ENCODE assay signal across 19 cellular contexts in genomic region chr2:54677476-54678265, GRCh38. TPM values are rescaled to one million over a fixed set of nuclear protein-coding genes. Genes with fewer than 3 reads are reported as not detected.
A peak's percentile ranks its signal among the peaks of the same experiment; 100 is the strongest.
DNase-seq lines count a peak whose midpoint lies in the region; ATAC-seq and TF ChIP-seq lines count a peak whose summit lies in the region.
"Had no signal": no experiment of that assay in that cellular context is flagged by ENCODE, and none has a peak within 500 bp of the region (broad histone marks: within the 10 kb centered on the region; RNA-seq: fewer than 3 reads in every experiment).

No MANE protein-coding gene starts in this region.

- no peak overlapping the region for H2BK120ac ChIP-seq in trophoblast cell (ENCODE audit: insufficient read depth, low read length, poor library complexity)

- H3K23ac ChIP-seq in trophoblast cell (ENCODE audit: low read length) = no peak overlapping the region

- no peak overlapping the region for H3K4me3 ChIP-seq in Caco-2 (ENCODE audit: low read depth, low read length)
- H3K4me3 ChIP-seq in HCT116 (replicated peaks in 1 of 2; ENCODE audit: low read depth in 1 of 2, low read length in 2 of 2) = no peak overlapping the region
- peak overlapping the region; percentile 37 for H3K4me3 ChIP-seq in trophoblast cell (ENCODE audit: low read depth, low read length)
- H3K4me3 ChIP-seq in lower leg skin (ENCODE audit: low read depth, poor library complexity, severe bottlenecking) = no peak overlapping the region
- H3K4me3 ChIP-seq: MG63, Peyer's patch had no signal

- no peak overlapping the region for H2AK5ac ChIP-seq in trophoblast cell (ENCODE audit: low read length)

- no peak overlapping the region for H4K12ac ChIP-seq in trophoblast cell (ENCODE audit: low read depth, low read length)

- H3K27ac ChIP-seq in HCT116 (ENCODE audit: low read depth, low read length) = no peak overlapping the region
- H3K27ac ChIP-seq in trophoblast cell (ENCODE audit: low read depth, low read length) = no peak overlapping the region
- H3K27ac ChIP-seq: Peyer's patch had no signal

- peaks cover 72% of the 10 kb centered on the region for H3K36me3 Mint-ChIP-seq in Caco-2 (ENCODE audit: insufficient read depth, unreplicated experiment)
- H3K36me3 Mint-ChIP-seq in stimulated activated effector memory CD8-positive, alpha-beta T cell treated with anti-CD3 and anti-CD28 coated beads, Interleukin-12 subunit alpha, Interleukin-12 subunit beta, amount 100 ng/mL, for 72 hours = peaks cover 8% of the 10 kb centered on the region

- H3K27me3 ChIP-seq in Caco-2 (replicated peaks; ENCODE audit: control insufficient read depth, insufficient read depth, low read length) (no peaks in the 10 kb centered on the region), HCT116 (ENCODE audit: insufficient read depth, low read length) (no peaks in the 10 kb centered on the region), trophoblast cell (ENCODE audit: insufficient read depth, low read length) (no peaks in the 10 kb centered on the region)
- H3K27me3 ChIP-seq: MG63, Peyer's patch had no signal

- no CpG with 5 or more reads among the region's 6 CpGs for WGBS in trophoblast cell (ENCODE audit: extremely low coverage, insufficient coverage, insufficient read length)
- 87 to 90% methylated on average over 6 of the region's 6 CpGs for WGBS in lower leg skin, 2 donors

- no peak overlapping the region for H3K14ac ChIP-seq in trophoblast cell (ENCODE audit: low read length)

- H2BK5ac ChIP-seq in trophoblast cell (ENCODE audit: low read depth, low read length, poor library complexity) = no peak overlapping the region

- no peak for TF ChIP-seq POLR2A in HCT116 (IDR thresholded peaks at IDR 0.05; ENCODE audit: borderline replicate concordance, extremely low read depth, insufficient read depth, insufficient read length)
- no peak for TF ChIP-seq POLR2A in lower leg skin (IDR thresholded peaks at IDR 0.05)

- no peaks in the 10 kb centered on the region for H4K20me1 ChIP-seq in HCT116 (ENCODE audit: insufficient read depth)

- peak overlapping the region; percentile 17 for H3K27ac Mint-ChIP-seq in Caco-2 (ENCODE audit: unreplicated experiment)
- no peak overlapping the region for H3K27ac Mint-ChIP-seq in stimulated activated effector memory CD8-positive, alpha-beta T cell treated with anti-CD3 and anti-CD28 coated beads, Interleukin-12 subunit alpha, Interleukin-12 subunit beta, amount 100 ng/mL, for 72 hours

- no peaks in the 10 kb centered on the region for H3K9me3 ChIP-seq in Caco-2
- H3K9me3 ChIP-seq in HCT116 (ENCODE audit: control insufficient read depth in 1 of 2, insufficient read depth in 1 of 2, low read depth in 1 of 2, low read length in 2 of 2) = no peaks in the 10 kb centered on the region
- peaks cover 1% of the 10 kb centered on the region for H3K9me3 ChIP-seq in trophoblast cell (ENCODE audit: insufficient read depth, low read depth, low read length)
- H3K9me3 ChIP-seq: MG63, Peyer's patch had no signal

- no TSS peak for BruUV-seq in Caco-2 (replicated peaks; lab: Mats Ljungman, UMichigan)
- no TSS peak for BruUV-seq in HCT116 (replicated peaks; lab: Mats Ljungman, UMichigan)

- CTCF ChIA-PET in Caco-2 (lab: Charles Lee) = interaction anchor here (1.0 to 1.5 kb wide), 2 partner anchors 26 to 161 kb away, joined by 3 to 4 read pairs; no protein-coding TSS in a partner anchor
- CTCF ChIA-PET in HCT116 (lab: Charles Lee) = interaction anchor here (1.4 to 4.5 kb wide), 2 partner anchors 12 to 27 kb away, joined by 3 to 30 read pairs; no protein-coding TSS in a partner anchor

- RAD21 ChIA-PET in HCT116 (lab: Charles Lee; ENCODE audit: low non-redundant PET in 1 of 2, low total read pairs in 2 of 2, uncharacterized antibody in 2 of 2, unreplicated experiment in 2 of 2) = no interaction called here

- DNase-seq in Caco-2 = no peak
- DNase-seq in HCT116 (ENCODE audit: low read depth, low spot score) = no peak
- DNase-seq in SK-N-DZ (ENCODE audit: low spot score) = peak; percentile 27
- no peak for DNase-seq in trophoblast cell
- DNase-seq in ACHN = no peak
- DNase-seq in lower leg skin (ENCODE audit: low spot score in 2 of 2) = no peak
- DNase-seq in stimulated activated effector memory CD8-positive, alpha-beta T cell treated with anti-CD3 and anti-CD28 coated beads, Interleukin-12 subunit alpha, Interleukin-12 subunit beta, amount 100 ng/mL, for 72 hours (ENCODE audit: low spot score in 2 of 2) = no peak
- DNase-seq: C1 segment of cervical spinal cord, DMS 273 treated with DMSO at 0.1 percent for 48 hours, EL, MG63, NCI-H1105, NCI-H1694 treated with DMSO at 0.1 percent for 48 hours, NCI-H2107, NCI-H2227 treated with DMSO at 0.1 percent for 48 hours, Peyer's patch, Right ventricle myocardium superior, T-helper 1 cell had no signal

- H2BK12ac ChIP-seq in trophoblast cell (ENCODE audit: low read length) = no peak overlapping the region

- H3K4me1 ChIP-seq in Caco-2 = peaks cover 8% of the 10 kb centered on the region
- no peaks in the 10 kb centered on the region for H3K4me1 ChIP-seq in HCT116 (ENCODE audit: control insufficient read depth in 1 of 2, insufficient read depth in 2 of 2, low read length in 2 of 2)
- peaks cover 10 to 18% of the 10 kb centered on the region in 2 experiments for H3K4me1 ChIP-seq in trophoblast cell (ENCODE audit: control insufficient read depth in 1 of 2, insufficient read depth in 2 of 2, low read length in 2 of 2)

- no peaks in the 10 kb centered on the region for H3K9me3 Mint-ChIP-seq in Caco-2 (ENCODE audit: unreplicated experiment)
- no peaks in the 10 kb centered on the region for H3K9me3 Mint-ChIP-seq in stimulated activated effector memory CD8-positive, alpha-beta T cell treated with anti-CD3 and anti-CD28 coated beads, Interleukin-12 subunit alpha, Interleukin-12 subunit beta, amount 100 ng/mL, for 72 hours

- intact Hi-C loops in Caco-2 (cut with micrococcal nuclease; ENCODE audit: unreplicated experiment) (no loop called here), HCT116 (cut with micrococcal nuclease) (no loop called here), lower leg skin (cut with DNase I; ENCODE audit: low total_unique reads) (no loop called here)

- H4K91ac ChIP-seq in trophoblast cell (ENCODE audit: low read depth, low read length) = no peak overlapping the region

- POLR2A ChIA-PET in Caco-2 (lab: Charles Lee) (interaction anchor here (0.6 kb wide), 1 partner anchor 204 kb away, joined by 7 read pairs; no protein-coding TSS in a partner anchor), HCT116 (lab: Charles Lee) (no interaction called here)

- H3K27me3 Mint-ChIP-seq in Caco-2 (ENCODE audit: insufficient read depth, unreplicated experiment) = no peaks in the 10 kb centered on the region

- TF ChIP-seq CTCF in Caco-2 (IDR thresholded peaks at IDR 0.05; ENCODE audit: insufficient read depth in 1 of 2, low read depth in 1 of 2, low read length in 1 of 2, severe bottlenecking in 1 of 2, unreplicated experiment in 1 of 2) (no peak), HCT116 (IDR thresholded peaks at IDR 0.05 in 2 of 3, conservative IDR thresholded peaks at IDR 0.05 in 1 of 3; ENCODE audit: borderline replicate concordance in 1 of 3, insufficient read depth in 1 of 3, low read depth in 2 of 3, low read length in 2 of 3) (no peak), lower leg skin (IDR thresholded peaks at IDR 0.05) (no peak)

- no peak; the same call in 1 of the 2 replicates for ATAC-seq in HCT116
- no peak for ATAC-seq in GM21717 (IDR thresholded peaks at IDR 0.05; ENCODE audit: unreplicated experiment)
- no peak for ATAC-seq in stimulated activated effector memory CD8-positive, alpha-beta T cell treated with anti-CD3 and anti-CD28 coated beads, Interleukin-12 subunit alpha, Interleukin-12 subunit beta, amount 100 ng/mL, for 72 hours

- peaks cover 12% of the 10 kb centered on the region for H3K4me1 Mint-ChIP-seq in Caco-2 (ENCODE audit: low read depth, unreplicated experiment)
- peaks cover 46% of the 10 kb centered on the region for H3K4me1 Mint-ChIP-seq in stimulated activated effector memory CD8-positive, alpha-beta T cell treated with anti-CD3 and anti-CD28 coated beads, Interleukin-12 subunit alpha, Interleukin-12 subunit beta, amount 100 ng/mL, for 72 hours

- H3K36me3 ChIP-seq in Caco-2 (ENCODE audit: control insufficient read depth, insufficient read depth, low read length) (no peaks in the 10 kb centered on the region), HCT116 (ENCODE audit: control insufficient read depth in 1 of 2, insufficient read depth in 2 of 2, low read length in 2 of 2) (no peaks in the 10 kb centered on the region), trophoblast cell (ENCODE audit: control insufficient read depth in 1 of 2, insufficient read depth in 2 of 2, low read length in 2 of 2) (peaks cover 0 to 3% of the 10 kb centered on the region in 2 experiments)
- H3K36me3 ChIP-seq: MG63, Peyer's patch had no signal

- H4K8ac ChIP-seq in trophoblast cell (ENCODE audit: low read depth, low read length) = no peak overlapping the region

- H3K4ac ChIP-seq in trophoblast cell (ENCODE audit: low read depth, low read length) = no peak overlapping the region

- in situ Hi-C loops in ACHN (cut with HindIII; ENCODE audit: low pct_ligation_motif_present, low pct_unique_long_range_greater_than_20kb, low sequenced_read_pairs) = no loop called here

- no peak overlapping the region for H3K4me3 Mint-ChIP-seq in Caco-2 (ENCODE audit: unreplicated experiment)
- no peak overlapping the region for H3K4me3 Mint-ChIP-seq in stimulated activated effector memory CD8-positive, alpha-beta T cell treated with anti-CD3 and anti-CD28 coated beads, Interleukin-12 subunit alpha, Interleukin-12 subunit beta, amount 100 ng/mL, for 72 hours

- no peak overlapping the region for H3K9ac ChIP-seq in HCT116 (ENCODE audit: low read length)
- no peak overlapping the region for H3K9ac ChIP-seq in trophoblast cell (ENCODE audit: low read length)

- H3K4me2 ChIP-seq in HCT116 (ENCODE audit: low read length) (no peak overlapping the region), trophoblast cell (ENCODE audit: low read length) (no peak overlapping the region)

- TF ChIP-seq RAD21 in HCT116 (IDR thresholded peaks at IDR 0.05; ENCODE audit: low read depth) = 0 out of 2 replicates have a peak, but pooled peaks have one; percentile 9

- no peak overlapping the region for H2AFZ ChIP-seq in HCT116 (ENCODE audit: low read depth, low read length, poor library complexity, severe bottlenecking)
- no peak overlapping the region for H2AFZ ChIP-seq in trophoblast cell (ENCODE audit: insufficient read depth, low read length, poor library complexity)

- H3K18ac ChIP-seq in trophoblast cell (ENCODE audit: low read length) = no peak overlapping the region

- H3K9me2 ChIP-seq in HCT116 (ENCODE audit: insufficient read depth) = no peaks in the 10 kb centered on the region

- no peaks in the 10 kb centered on the region for H3K79me2 ChIP-seq in HCT116 (ENCODE audit: insufficient read depth, low read length)
- H3K79me2 ChIP-seq in trophoblast cell (ENCODE audit: control insufficient read depth, insufficient read depth, low read length, poor library complexity) = peaks cover 3% of the 10 kb centered on the region

- peaks cover 6% of the 10 kb centered on the region for H3K79me1 ChIP-seq in trophoblast cell (ENCODE audit: low read length)

RNA-seq across cellular contexts. Expression of gene EML6, which starts 45.8 kb away (rescaled TPM):
- total RNA-seq in Caco-2 (2022) (5.2 and 9.7 TPM in 2 replicates), HCT116 (2021; ENCODE audit: unreplicated experiment) (6.6 TPM), lower leg skin (1 to 10 TPM; 1.8 to 4.4 (median 3.3) TPM)
- polyA plus RNA-seq in HCT116 (2012) = 8.4 and 9.2 TPM in 2 replicates
- polyA plus RNA-seq in SK-N-DZ (2014; cell fraction: cytosol; rRNA removed) = 4.0 and 7.0 TPM in 2 replicates
- 19.2 and 20.1 TPM in 2 replicates for polyA plus RNA-seq in SK-N-DZ (2014; cell fraction: nucleus; rRNA removed)
- 0.32 and 0.45 TPM in 2 replicates for polyA plus RNA-seq in trophoblast cell (2013)
